14 cellular contexts compared by ENCODE assay signal in the genomic region with DNA sequence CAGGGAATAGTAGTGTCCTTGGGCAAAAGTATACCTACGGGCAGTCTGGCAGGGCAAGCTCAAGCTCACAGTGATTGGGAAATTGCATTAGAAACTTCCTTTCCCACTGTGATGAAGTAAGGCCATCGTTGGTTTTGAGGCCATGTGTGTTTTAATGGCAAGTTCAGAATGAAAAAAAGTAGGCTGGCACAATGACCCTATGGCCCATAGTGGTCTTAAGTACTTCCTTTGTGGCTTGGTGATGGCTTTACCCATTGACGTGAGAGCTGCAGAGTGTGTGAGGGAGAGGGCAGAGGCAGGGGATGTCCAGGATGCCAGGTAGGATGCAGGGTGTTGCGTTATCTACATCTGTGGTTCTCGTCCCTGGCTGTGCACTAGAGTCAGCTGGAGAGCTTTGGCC.
"Had no signal": no experiment of that assay in that cellular context is flagged by ENCODE, and none has a peak within 500 bp of the region (broad histone marks: within the 10 kb centered on the region; RNA-seq: fewer than 3 reads in every experiment).

No MANE protein-coding gene starts in this region.

- DNase-seq: activated CD4-positive, alpha-beta T cell treated with anti-CD3 and anti-CD28 coated beads, Interleukin-2, amount 10 ng/mL, durations not matched to agents 24 days and 14 days; activated naive CD4-positive, alpha-beta T cell treated with anti-CD3 and anti-CD28 coated beads, Interleukin-2, amount 10 ng/mL, durations not matched to agents 7 days and 5 days; activated T-cell treated with anti-CD3 and anti-CD28 coated beads for 4 hours; caudate nucleus; cortex of kidney; effector CD8-positive, alpha-beta T cell; heart right ventricle; islet precursor cell; stimulated activated CD4-positive, alpha-beta T cell treated with anti-CD3 and anti-CD28 coated beads, Interleukin-4, amount 100 ng/mL, for 4 hours; uterus had no signal

- H3K27me3 ChIP-seq: heart right ventricle, left lung, neural progenitor cell, uterus had no signal

- H3K9me3 Mint-ChIP-seq: activated CD4-positive, alpha-beta T cell treated with anti-CD3 and anti-CD28 coated beads, Interleukin-2, amount 10 ng/mL, durations not matched to agents 24 days and 14 days; activated naive CD4-positive, alpha-beta T cell treated with anti-CD3 and anti-CD28 coated beads, Interleukin-2, amount 10 ng/mL, durations not matched to agents 7 days and 5 days; activated T-helper 17 cell treated with anti-CD3 and anti-CD28 coated beads, Interleukin-2, amount 50 U/mL, for 72 hours had no signal

- H3K36me3 ChIP-seq: neural progenitor cell, uterus had no signal

- H3K9ac ChIP-seq: neural progenitor cell, parathyroid adenoma had no signal

- H3K27ac Mint-ChIP-seq: activated CD4-positive, alpha-beta T cell treated with anti-CD3 and anti-CD28 coated beads, Interleukin-2, amount 10 ng/mL, durations not matched to agents 24 days and 14 days; activated naive CD4-positive, alpha-beta T cell treated with anti-CD3 and anti-CD28 coated beads, Interleukin-2, amount 10 ng/mL, durations not matched to agents 7 days and 5 days; activated T-helper 17 cell treated with anti-CD3 and anti-CD28 coated beads, Interleukin-2, amount 50 U/mL, for 72 hours had no signal

- H3K4me2 ChIP-seq: neural progenitor cell had no signal

- ATAC-seq: activated T-helper 17 cell treated with anti-CD3 and anti-CD28 coated beads, Interleukin-2, amount 50 U/mL, for 72 hours; left lung had no signal

- H2AFZ ChIP-seq: neural progenitor cell, parathyroid adenoma had no signal

- H3K27ac ChIP-seq: heart right ventricle, left lung, neural progenitor cell, parathyroid adenoma, uterus had no signal

- H3K4me1 ChIP-seq: neural progenitor cell, parathyroid adenoma, uterus had no signal

- H3K4me1 Mint-ChIP-seq: activated naive CD4-positive, alpha-beta T cell treated with anti-CD3 and anti-CD28 coated beads, Interleukin-2, amount 10 ng/mL, durations not matched to agents 7 days and 5 days had no signal

- H3K9me3 ChIP-seq: heart right ventricle, left lung, uterus had no signal

- H3K27me3 Mint-ChIP-seq: activated CD4-positive, alpha-beta T cell treated with anti-CD3 and anti-CD28 coated beads, Interleukin-2, amount 10 ng/mL, durations not matched to agents 24 days and 14 days; activated naive CD4-positive, alpha-beta T cell treated with anti-CD3 and anti-CD28 coated beads, Interleukin-2, amount 10 ng/mL, durations not matched to agents 7 days and 5 days; activated T-helper 17 cell treated with anti-CD3 and anti-CD28 coated beads, Interleukin-2, amount 50 U/mL, for 72 hours had no signal

- H3K4me3 ChIP-seq: heart right ventricle, left lung, neural progenitor cell, uterus had no signal

- H3K4me3 Mint-ChIP-seq: activated CD4-positive, alpha-beta T cell treated with anti-CD3 and anti-CD28 coated beads, Interleukin-2, amount 10 ng/mL, durations not matched to agents 24 days and 14 days; activated naive CD4-positive, alpha-beta T cell treated with anti-CD3 and anti-CD28 coated beads, Interleukin-2, amount 10 ng/mL, durations not matched to agents 7 days and 5 days; activated T-helper 17 cell treated with anti-CD3 and anti-CD28 coated beads, Interleukin-2, amount 50 U/mL, for 72 hours; neural progenitor cell had no signal
